Comparison of ENCODE assay signal across 12 cellular contexts in genomic region chr6:52640170-52640569, GRCh38. TPM values are rescaled to one million over a fixed set of nuclear protein-coding genes. Genes with fewer than 3 reads are reported as not detected.
DNase-seq lines count a peak whose midpoint lies in the region; FAIRE-seq and TF ChIP-seq lines count a peak whose summit lies in the region.
"Had no signal": no experiment of that assay in that cellular context is flagged by ENCODE, and none has a peak within 500 bp of the region (broad histone marks: within the 10 kb centered on the region; RNA-seq: fewer than 3 reads in every experiment).

No MANE protein-coding gene starts in this region.

- no peaks in the 10 kb centered on the region for H3K9me3 ChIP-seq in kidney (ENCODE audit: control insufficient read depth in 1 of 2, low read length in 2 of 2)

- no peak overlapping the region for H3K4me3 ChIP-seq in kidney (ENCODE audit: low read length in 2 of 2)
- H3K4me3 ChIP-seq: skin epidermis had no signal

- no peak for FAIRE-seq in kidney (lab: Jason Lieb, UNC)

- intact Hi-C loops in kidney (cut with DNase I): no loop called here

- H3K27me3 Mint-ChIP-seq in chondrocyte (ENCODE audit: low read depth) (peaks cover 9% of the 10 kb centered on the region), nephron progenitor cell (ENCODE audit: low read depth, poor library complexity) (peaks cover 3% of the 10 kb centered on the region)

- H3K9ac ChIP-seq in kidney (ENCODE audit: low read length in 2 of 2): no peak overlapping the region

- H3K4me1 Mint-ChIP-seq in chondrocyte (ENCODE audit: low read depth): peaks cover 9% of the 10 kb centered on the region
- peaks cover 40% of the 10 kb centered on the region for H3K4me1 Mint-ChIP-seq in nephron progenitor cell
- H3K4me1 Mint-ChIP-seq: naive B cell had no signal

- TF ChIP-seq CTCF in chondrocyte (IDR thresholded peaks at IDR 0.05) (no peak), nephron progenitor cell (IDR thresholded peaks at IDR 0.05) (no peak), kidney (IDR thresholded peaks at IDR 0.05; ENCODE audit: borderline replicate concordance, extremely low read depth, insufficient read depth) (no peak)

- no peak overlapping the region for H3K27ac ChIP-seq in kidney (ENCODE audit: low read depth in 2 of 2, low read length in 2 of 2)
- H3K27ac ChIP-seq: skin epidermis had no signal

- no peaks in the 10 kb centered on the region for H3K36me3 ChIP-seq in kidney (ENCODE audit: control insufficient read depth in 1 of 2, insufficient read depth in 2 of 2, low read length in 2 of 2)

- peak; percentile 27 for DNase-seq in GM03348 (ENCODE audit: low spot score)
- peak; percentile 45 for DNase-seq in NCI-H510A treated with DMSO at 0.1 percent for 48 hours (lab: John Stamatoyannopoulos, UW)
- DNase-seq in chondrocyte (ENCODE audit: low spot score): no peak
- DNase-seq in nephron progenitor cell: no peak
- no peak for DNase-seq in stimulated activated CD4-positive, alpha-beta T cell treated with anti-CD3 and anti-CD28 coated beads, Interleukin-12 subunit alpha, Interleukin-12 subunit beta, amount 100 ng/mL, for 4 hours
- no peak for DNase-seq in activated CD8-positive, alpha-beta memory T cell treated with anti-CD3 and anti-CD28 coated beads, Interleukin-2, amount 50 U/mL, for 4 hours
- no peak for DNase-seq in kidney tubule cell (ENCODE audit: low spot score)
- DNase-seq in kidney: no peak
- DNase-seq: CD4-positive, alpha-beta T cell; naive B cell; SW 1271 had no signal

- H3K9me3 Mint-ChIP-seq in chondrocyte (ENCODE audit: low read depth) (no peaks in the 10 kb centered on the region), nephron progenitor cell (peaks cover 2% of the 10 kb centered on the region)
- H3K9me3 Mint-ChIP-seq: CD4-positive, alpha-beta T cell had no signal

- H3K27ac Mint-ChIP-seq in chondrocyte (ENCODE audit: unreplicated experiment) (peak overlapping the region; percentile 20), nephron progenitor cell (peak overlapping the region; percentile 41)
- H3K27ac Mint-ChIP-seq: CD4-positive, alpha-beta T cell had no signal

- no peaks in the 10 kb centered on the region for H3K4me1 ChIP-seq in kidney (ENCODE audit: control insufficient read depth in 1 of 2, insufficient read depth in 1 of 2, low read depth in 1 of 2, low read length in 2 of 2)

- H3K36me3 Mint-ChIP-seq in chondrocyte (ENCODE audit: low read depth) (no peaks in the 10 kb centered on the region), nephron progenitor cell (ENCODE audit: low read depth) (no peaks in the 10 kb centered on the region)
- H3K36me3 Mint-ChIP-seq: naive B cell had no signal

- H3K4me3 Mint-ChIP-seq in chondrocyte (ENCODE audit: unreplicated experiment) (no peak overlapping the region), nephron progenitor cell (no peak overlapping the region)
- H3K4me3 Mint-ChIP-seq: CD4-positive, alpha-beta T cell; naive B cell had no signal

RNA-seq across cellular contexts. Expression of gene TMEM14A, which starts 30.7 kb away (rescaled TPM):
- total RNA-seq in chondrocyte (21.1 to 34.4 TPM (median 25.7 TPM) in 3 replicates), kidney (23.8 TPM)
- polyA plus RNA-seq in kidney (ENCODE audit: insufficient read depth, low read depth, low replicate concordance): 48.8 TPM

Comparison
In these comparisons a context has a peak if more than half of its experiments do, and no peak if none do; other contexts are left out.
1. DNase-seq: peak in GM03348 (single experiment) and NCI-H510A treated with DMSO at 0.1 percent for 48 hours (single experiment); none in chondrocyte (single experiment), nephron progenitor cell (single experiment), stimulated activated CD4-positive, alpha-beta T cell treated with anti-CD3 and anti-CD28 coated beads, Interleukin-12 subunit alpha, Interleukin-12 subunit beta, amount 100 ng/mL, for 4 hours (single experiment), activated CD8-positive, alpha-beta memory T cell treated with anti-CD3 and anti-CD28 coated beads, Interleukin-2, amount 50 U/mL, for 4 hours (single experiment), kidney tubule cell (single experiment) and kidney (single experiment).